In genomic region chr15:74955796-74956647, GRCh38 we compare ENCODE assay signal across 8 cellular contexts. TPM values are rescaled to one million over a fixed set of nuclear protein-coding genes. Genes with fewer than 3 reads are reported as not detected.
DNase-seq lines count a peak whose midpoint lies in the region; ATAC-seq lines count a peak whose summit lies in the region.

No MANE protein-coding gene starts in this region.

- DNase-seq in CD8-positive, alpha-beta memory T cell: peak; percentile 20 to 59 (median 37)
- DNase-seq in LoVo (ENCODE audit: low spot score): peak; percentile 91
- peak; percentile 43 to 52 for DNase-seq in activated CD4-positive, alpha-beta T cell treated with anti-CD3 and anti-CD28 coated beads, Interleukin-2, amount 50 U/mL, for 24 hours (ENCODE audit: low read depth in 1 of 2, low spot score in 1 of 2)
- peak; percentile 84 for DNase-seq in ecto neural progenitor cell (ENCODE audit: low spot score)
- peak; percentile 70 for DNase-seq in medulla oblongata (ENCODE audit: extremely low spot score)
- peak; percentile 56 for DNase-seq in stimulated activated CD8-positive, alpha-beta memory T cell treated with anti-CD3 and anti-CD28 coated beads, Interleukin-12 subunit alpha, Interleukin-12 subunit beta, amount 100 ng/mL, for 4 hours (ENCODE audit: low read depth)

- H3K36me3 ChIP-seq in CD8-positive, alpha-beta memory T cell (ENCODE audit: insufficient read depth, low read length): no peaks in the 10 kb centered on the region

- no peak overlapping the region for H3K27ac ChIP-seq in CD8-positive, alpha-beta memory T cell (ENCODE audit: low read depth, low read length)

- H3K9me3 Mint-ChIP-seq in CD8-positive, alpha-beta memory T cell: no peaks in the 10 kb centered on the region

- H3K27me3 Mint-ChIP-seq in CD8-positive, alpha-beta memory T cell: peaks cover 22 to 30% of the 10 kb centered on the region in 2 donors

- no peaks in the 10 kb centered on the region for H3K9me3 ChIP-seq in CD8-positive, alpha-beta memory T cell (ENCODE audit: low read length)

- peak overlapping the region; percentile 19 to 84 (median 67) for H3K4me3 Mint-ChIP-seq in CD8-positive, alpha-beta memory T cell

- H3K36me3 Mint-ChIP-seq in CD8-positive, alpha-beta memory T cell: no peaks in the 10 kb centered on the region

- ATAC-seq in GM21447 (IDR thresholded peaks at IDR 0.05; ENCODE audit: unreplicated experiment) (peak; percentile 42), GM18873 (IDR thresholded peaks at IDR 0.05; ENCODE audit: low FRiP score, unreplicated experiment) (no peak)

- POLR2A ChIA-PET in CD8-positive, alpha-beta memory T cell (lab: Charles Lee): interaction anchor here (0.8 to 1.1 kb wide), 2 partner anchors 14 to 111 kb away, joined by 3 read pairs; no protein-coding TSS in a partner anchor

- H3K27ac Mint-ChIP-seq in CD8-positive, alpha-beta memory T cell: no peak overlapping the region

- H3K4me1 Mint-ChIP-seq in CD8-positive, alpha-beta memory T cell: peaks cover 16 to 32% (median 20%) of the 10 kb centered on the region in 3 donors

- CTCF ChIA-PET in CD8-positive, alpha-beta memory T cell (lab: Charles Lee): interaction anchor here (1.0 to 2.2 kb wide), 4 partner anchors 162 to 583 kb away, joined by 3 to 6 read pairs (median 4); partner anchors contain the start of gene C15orf39

- H3K27me3 ChIP-seq in CD8-positive, alpha-beta memory T cell (ENCODE audit: insufficient read depth, low read length, poor library complexity, severe bottlenecking): peaks cover 33% of the 10 kb centered on the region

- peaks cover 30% of the 10 kb centered on the region for H3K4me1 ChIP-seq in CD8-positive, alpha-beta memory T cell (ENCODE audit: insufficient read depth, low read length)

- H3K4me3 ChIP-seq in CD8-positive, alpha-beta memory T cell (ENCODE audit: low read length): peak overlapping the region; percentile 63

RNA-seq across cellular contexts. Expression of gene RPP25, which starts 0.6 kb away (rescaled TPM):
- total RNA-seq in CD8-positive, alpha-beta memory T cell: 1 to 10 TPM; 6.1 to 7.4 TPM
- polyA plus RNA-seq in CD8-positive, alpha-beta memory T cell: 2.5 TPM

RNA-seq across cellular contexts. Expression of gene COX5A, which starts 18.1 kb away (rescaled TPM):
- 100 to 1,000 TPM; 326 to 362 TPM for total RNA-seq in CD8-positive, alpha-beta memory T cell
- polyA plus RNA-seq in CD8-positive, alpha-beta memory T cell: 351 TPM

RNA-seq across cellular contexts. Expression of gene SCAMP5, which starts 39.3 kb away (rescaled TPM):
- total RNA-seq in CD8-positive, alpha-beta memory T cell: 1 to 10 TPM in 1 of 2 experiments, under 1 TPM in 1; 0.74 to 1.1 TPM
- 0.16 TPM for polyA plus RNA-seq in CD8-positive, alpha-beta memory T cell

RNA-seq across cellular contexts. Expression of gene FAM219B, which starts 49.4 kb away (rescaled TPM):
- total RNA-seq in CD8-positive, alpha-beta memory T cell: 10 to 100 TPM; 45.0 to 47.7 TPM
- 32.3 TPM for polyA plus RNA-seq in CD8-positive, alpha-beta memory T cell

Comparison
In these comparisons a context has a peak if more than half of its experiments do, and no peak if none do; other contexts are left out.
1. DNase-seq: peak in every context shown above with its lines; median percentile 91 in LoVo; 84 in ecto neural progenitor cell; 70 in medulla oblongata; 56 in stimulated activated CD8-positive, alpha-beta memory T cell treated with anti-CD3 and anti-CD28 coated beads, Interleukin-12 subunit alpha, Interleukin-12 subunit beta, amount 100 ng/mL, for 4 hours; 48 in activated CD4-positive, alpha-beta T cell treated with anti-CD3 and anti-CD28 coated beads, Interleukin-2, amount 50 U/mL, for 24 hours; 37 in CD8-positive, alpha-beta memory T cell.